ENCODE assay signal across 17 cellular contexts in genomic region chr20:53800883-53801604, GRCh38.
DNase-seq lines count a peak whose midpoint lies in the region; ATAC-seq, FAIRE-seq and TF ChIP-seq lines count a peak whose summit lies in the region.
"Had no signal": no experiment of that assay in that cellular context is flagged by ENCODE, and none has a peak within 500 bp of the region (broad histone marks: within the 10 kb centered on the region; RNA-seq: fewer than 3 reads in every experiment).

No MANE protein-coding gene starts in this region.

- POLR2A ChIA-PET in HEK293 (lab: Yijun Ruan, JAX): no interaction called here
- POLR2A ChIA-PET in naive thymus-derived CD4-positive, alpha-beta T cell (lab: Charles Lee): interaction anchor here (0.6 kb wide), 1 partner anchor 14 kb away, joined by 4 read pairs; no protein-coding TSS in a partner anchor

- H3K4me3 ChIP-seq in HEK293 (ENCODE audit: low read depth, low read length) (no peak overlapping the region), pancreas (no peak overlapping the region)
- H3K4me3 ChIP-seq in naive thymus-derived CD4-positive, alpha-beta T cell (ENCODE audit: low read length): no peak overlapping the region
- H3K4me3 ChIP-seq: ovary had no signal

- no peak for FAIRE-seq in pancreas (lab: Jason Lieb, UNC)
- FAIRE-seq: kidney had no signal

- H3K36me3 ChIP-seq in HEK293 (ENCODE audit: control insufficient read depth in 2 of 2, insufficient read depth in 1 of 2, low read length in 2 of 2) (no peaks in the 10 kb centered on the region), pancreas (no peaks in the 10 kb centered on the region)
- no peaks in the 10 kb centered on the region for H3K36me3 ChIP-seq in naive thymus-derived CD4-positive, alpha-beta T cell (ENCODE audit: control insufficient read depth in 2 of 3, insufficient read depth in 3 of 3, low read length in 3 of 3)
- H3K36me3 ChIP-seq: ovary had no signal

- DNase-seq in OCI-M1 (lab: John Stamatoyannopoulos, UW): peak; percentile 12
- DNase-seq in islet precursor cell: peak; percentile 76
- DNase-seq in pancreas: no peak
- DNase-seq in activated naive CD4-positive, alpha-beta T cell treated with anti-CD3 and anti-CD28 coated beads, Interleukin-2, amount 50 U/mL, for 16 hours: no peak
- DNase-seq in activated T-helper 1 cell treated with anti-CD3 and anti-CD28 coated beads, Interleukin-12 subunit alpha, Interleukin-12 subunit beta, Interleukin-2, Interleukin-4 antibody, amounts not matched to agents 30 ng/mL and 10 ng/mL and 1 ng/mL, durations not matched to agents 14 hours and 24 hours and 36 hours (ENCODE audit: low spot score): no peak
- DNase-seq in naive thymus-derived CD4-positive, alpha-beta T cell: no peak
- DNase-seq: activated CD4-positive, alpha-beta T cell treated with anti-CD3 and anti-CD28 coated beads, Interleukin-2, amount 50 U/mL, for 48 hours; activated T-cell treated with anti-CD3 and anti-CD28 coated beads, Interleukin-2, amount 50 U/mL, for 72 hours; caudate nucleus; effector CD8-positive, alpha-beta T cell; kidney; NCI-H2081 treated with DMSO at 0.1 percent for 48 hours; NCI-H774; ovary; stimulated activated CD4-positive, alpha-beta T cell treated with anti-CD3 and anti-CD28 coated beads, Interleukin-2, amount 100 ng/mL, for 48 hours had no signal

- H3K4me3 Mint-ChIP-seq in activated T-helper 1 cell treated with anti-CD3 and anti-CD28 coated beads, Interleukin-12 subunit alpha, Interleukin-12 subunit beta, Interleukin-2, Interleukin-4 antibody, amounts not matched to agents 30 ng/mL and 10 ng/mL and 1 ng/mL, durations not matched to agents 14 hours and 24 hours and 36 hours: no peak overlapping the region
- no peak overlapping the region for H3K4me3 Mint-ChIP-seq in naive thymus-derived CD4-positive, alpha-beta T cell
- H3K4me3 Mint-ChIP-seq: activated T-cell treated with anti-CD3 and anti-CD28 coated beads, Interleukin-2, amount 50 U/mL, for 72 hours; IgD-negative memory B cell had no signal

- H3K4me1 ChIP-seq in HEK293 (ENCODE audit: control insufficient read depth, insufficient read depth, low read length) (no peaks in the 10 kb centered on the region), pancreas (peaks cover 0 to 17% (median 0%) of the 10 kb centered on the region in 3 donors)
- H3K4me1 ChIP-seq in naive thymus-derived CD4-positive, alpha-beta T cell (ENCODE audit: control insufficient read depth in 2 of 2, insufficient read depth in 2 of 2, low read length in 2 of 2): no peaks in the 10 kb centered on the region

- no peaks in the 10 kb centered on the region for H3K27me3 Mint-ChIP-seq in activated T-helper 1 cell treated with anti-CD3 and anti-CD28 coated beads, Interleukin-12 subunit alpha, Interleukin-12 subunit beta, Interleukin-2, Interleukin-4 antibody, amounts not matched to agents 30 ng/mL and 10 ng/mL and 1 ng/mL, durations not matched to agents 14 hours and 24 hours and 36 hours (ENCODE audit: insufficient read depth)
- no peaks in the 10 kb centered on the region for H3K27me3 Mint-ChIP-seq in naive thymus-derived CD4-positive, alpha-beta T cell
- H3K27me3 Mint-ChIP-seq: IgD-negative memory B cell had no signal

- WGBS in pancreas, 2 donors: 46 to 47% methylated on average over 13 of the region's 13 CpGs

- H3K27ac Mint-ChIP-seq in activated T-helper 1 cell treated with anti-CD3 and anti-CD28 coated beads, Interleukin-12 subunit alpha, Interleukin-12 subunit beta, Interleukin-2, Interleukin-4 antibody, amounts not matched to agents 30 ng/mL and 10 ng/mL and 1 ng/mL, durations not matched to agents 14 hours and 24 hours and 36 hours: no peak overlapping the region
- no peak overlapping the region for H3K27ac Mint-ChIP-seq in naive thymus-derived CD4-positive, alpha-beta T cell
- H3K27ac Mint-ChIP-seq: activated T-cell treated with anti-CD3 and anti-CD28 coated beads, Interleukin-2, amount 50 U/mL, for 72 hours; IgD-negative memory B cell had no signal

- intact Hi-C loops in pancreas (cut with DNase I): no loop called here
- intact Hi-C loops in activated T-helper 1 cell treated with anti-CD3 and anti-CD28 coated beads, Interleukin-12 subunit alpha, Interleukin-12 subunit beta, Interleukin-2, Interleukin-4 antibody, amounts not matched to agents 30 ng/mL and 10 ng/mL and 1 ng/mL, durations not matched to agents 14 hours and 24 hours and 36 hours (cut with micrococcal nuclease): no loop called here
- intact Hi-C loops in naive thymus-derived CD4-positive, alpha-beta T cell (cut with micrococcal nuclease): no loop called here

- CTCF ChIA-PET in HEK293 (lab: Yijun Ruan, JAX): interaction anchor here (1.0 kb wide), 1 partner anchor 115 kb away, joined by 3 read pairs; no protein-coding TSS in a partner anchor
- CTCF ChIA-PET in naive thymus-derived CD4-positive, alpha-beta T cell (lab: Charles Lee): no interaction called here

- no peak overlapping the region for H3K27ac ChIP-seq in HEK293 (ENCODE audit: extremely low read depth, low read depth, low read length)
- H3K27ac ChIP-seq in pancreas: no peak overlapping the region
- H3K27ac ChIP-seq in naive thymus-derived CD4-positive, alpha-beta T cell (ENCODE audit: low read depth, low read length): no peak overlapping the region
- H3K27ac ChIP-seq: ovary had no signal

- peak in 3 of 4 donors; percentile 69 to 83 (median 82) for ATAC-seq in pancreas
- no peak for ATAC-seq in naive thymus-derived CD4-positive, alpha-beta T cell
- ATAC-seq: activated T-cell treated with anti-CD3 and anti-CD28 coated beads, Interleukin-2, amount 50 U/mL, for 72 hours had no signal

- no peaks in the 10 kb centered on the region for H3K27me3 ChIP-seq in pancreas
- no peaks in the 10 kb centered on the region for H3K27me3 ChIP-seq in naive thymus-derived CD4-positive, alpha-beta T cell (ENCODE audit: control insufficient read depth in 2 of 2, insufficient read depth in 2 of 2, low read length in 2 of 2)
- H3K27me3 ChIP-seq: ovary had no signal

- TF ChIP-seq CTCF in HEK293 (tag by site-specific recombination; IDR thresholded peaks at IDR 0.05) (no peak), pancreas (IDR thresholded peaks at IDR 0.05) (no peak)

- H3K9me3 Mint-ChIP-seq in activated T-helper 1 cell treated with anti-CD3 and anti-CD28 coated beads, Interleukin-12 subunit alpha, Interleukin-12 subunit beta, Interleukin-2, Interleukin-4 antibody, amounts not matched to agents 30 ng/mL and 10 ng/mL and 1 ng/mL, durations not matched to agents 14 hours and 24 hours and 36 hours: no peaks in the 10 kb centered on the region
- H3K9me3 Mint-ChIP-seq in naive thymus-derived CD4-positive, alpha-beta T cell: peaks cover 0 to 2% (median 0%) of the 10 kb centered on the region in 11 donors
- H3K9me3 Mint-ChIP-seq: activated T-cell treated with anti-CD3 and anti-CD28 coated beads, Interleukin-2, amount 50 U/mL, for 72 hours; IgD-negative memory B cell had no signal

- H3K36me3 Mint-ChIP-seq in activated T-helper 1 cell treated with anti-CD3 and anti-CD28 coated beads, Interleukin-12 subunit alpha, Interleukin-12 subunit beta, Interleukin-2, Interleukin-4 antibody, amounts not matched to agents 30 ng/mL and 10 ng/mL and 1 ng/mL, durations not matched to agents 14 hours and 24 hours and 36 hours (ENCODE audit: low read depth): peaks cover 5% of the 10 kb centered on the region
- H3K36me3 Mint-ChIP-seq in naive thymus-derived CD4-positive, alpha-beta T cell: peaks cover 0 to under 1% (median 0%) of the 10 kb centered on the region in 5 donors
- H3K36me3 Mint-ChIP-seq: IgD-negative memory B cell had no signal

- H3K4me1 Mint-ChIP-seq in activated T-helper 1 cell treated with anti-CD3 and anti-CD28 coated beads, Interleukin-12 subunit alpha, Interleukin-12 subunit beta, Interleukin-2, Interleukin-4 antibody, amounts not matched to agents 30 ng/mL and 10 ng/mL and 1 ng/mL, durations not matched to agents 14 hours and 24 hours and 36 hours (ENCODE audit: low read depth): no peaks in the 10 kb centered on the region
- H3K4me1 Mint-ChIP-seq in naive thymus-derived CD4-positive, alpha-beta T cell: no peaks in the 10 kb centered on the region

- no peaks in the 10 kb centered on the region for H3K9me3 ChIP-seq in HEK293 (ENCODE audit: control insufficient read depth, insufficient read depth, low read depth, low read length)
- H3K9me3 ChIP-seq in pancreas: no peaks in the 10 kb centered on the region
- no peaks in the 10 kb centered on the region for H3K9me3 ChIP-seq in naive thymus-derived CD4-positive, alpha-beta T cell (ENCODE audit: control insufficient read depth in 2 of 3, low read length in 3 of 3)
- H3K9me3 ChIP-seq: ovary had no signal

TF ChIP-seq in HEK293, 187 proteins besides CTCF, POLR2A, EP300 and RAD21:
- TF ChIP-seq ZIC2 (tag by site-specific recombination; IDR thresholded peaks at IDR 0.05) (no peak), TCF7L2 (IDR thresholded peaks at IDR 0.05; ENCODE audit: borderline replicate concordance, low read depth, low read length) (peak; percentile 82; the same call in 1 of the 2 replicates)

Comparison
In these comparisons a context has a peak if more than half of its experiments do, and no peak if none do; other contexts are left out.
1. DNase-seq: peak in OCI-M1 (single experiment) and islet precursor cell (single experiment); none in pancreas (0 of 6), activated naive CD4-positive, alpha-beta T cell treated with anti-CD3 and anti-CD28 coated beads, Interleukin-2, amount 50 U/mL, for 16 hours (single experiment), activated T-helper 1 cell treated with anti-CD3 and anti-CD28 coated beads, Interleukin-12 subunit alpha, Interleukin-12 subunit beta, Interleukin-2, Interleukin-4 antibody, amounts not matched to agents 30 ng/mL and 10 ng/mL and 1 ng/mL, durations not matched to agents 14 hours and 24 hours and 36 hours (single experiment) and naive thymus-derived CD4-positive, alpha-beta T cell (0 of 9).